ENCODE assay signal across 18 cellular contexts in genomic region chr6:105112577-105112976, GRCh38.
DNase-seq lines count a peak whose midpoint lies in the region; ATAC-seq and TF ChIP-seq lines count a peak whose summit lies in the region.
"Had no signal": no experiment of that assay in that cellular context is flagged by ENCODE, and none has a peak within 500 bp of the region (broad histone marks: within the 10 kb centered on the region; RNA-seq: fewer than 3 reads in every experiment).

No MANE protein-coding gene starts in this region.

- H3K36me3 ChIP-seq in left ventricle myocardium inferior = peaks cover 73% of the 10 kb centered on the region
- H3K36me3 ChIP-seq: left lung had no signal

- H3K27me3 ChIP-seq in left ventricle myocardium inferior (ENCODE audit: low read depth) = no peaks in the 10 kb centered on the region
- H3K27me3 ChIP-seq: left lung had no signal

- intact Hi-C loops in left ventricle myocardium inferior (cut with micrococcal nuclease) (no loop called here), cardiac septum (cut with DNase I) (no loop called here)

- DNase-seq in left ventricle myocardium inferior = no peak
- DNase-seq in cardiac septum (ENCODE audit: low spot score) = no peak
- DNase-seq in NAMALWA (ENCODE audit: low spot score) = peak; percentile 10
- DNase-seq in choroid plexus epithelial cell (ENCODE audit: low read depth) = peak; percentile 17
- DNase-seq in GM10266 (ENCODE audit: extremely low spot score) = no peak
- no peak for DNase-seq in Kasumi-1 (lab: John Stamatoyannopoulos, UW)
- no peak for DNase-seq in GOT3 (lab: John Stamatoyannopoulos, UW)
- DNase-seq: activated CD4-positive, alpha-beta T cell treated with anti-CD3 and anti-CD28 coated beads for 1 hour; effector memory CD8-positive, alpha-beta T cell; foreskin melanocyte; left lung; NCI-H1436; NCI-H345; SIG-M5; stimulated activated CD4-positive, alpha-beta T cell treated with anti-CD3 and anti-CD28 coated beads, Interleukin-4, amount 100 ng/mL, for 1 hour had no signal

- peaks cover 18% of the 10 kb centered on the region for H3K4me1 ChIP-seq in left ventricle myocardium inferior
- H3K4me1 ChIP-seq: left lung had no signal

- no peak overlapping the region for H3K4me3 ChIP-seq in left ventricle myocardium inferior
- no peak overlapping the region for H3K4me3 ChIP-seq in choroid plexus epithelial cell (ENCODE audit: low read depth, low read length)
- H3K4me3 ChIP-seq: left lung had no signal

- peak overlapping the region; percentile 39 for H3K27ac ChIP-seq in left ventricle myocardium inferior (replicated peaks)
- H3K27ac ChIP-seq: KMS-11, left lung had no signal

- ATAC-seq in GM19023 (IDR thresholded peaks at IDR 0.05; ENCODE audit: unreplicated experiment) = no peak
- ATAC-seq: activated T-helper 17 cell treated with anti-CD3 and anti-CD28 coated beads, Interleukin-2, amount 50 U/mL, for 72 hours; effector memory CD8-positive, alpha-beta T cell; left lung had no signal

- no peaks in the 10 kb centered on the region for H3K9me3 ChIP-seq in left ventricle myocardium inferior (replicated peaks)
- H3K9me3 ChIP-seq: left lung had no signal

- TF ChIP-seq CTCF in left ventricle myocardium inferior (IDR thresholded peaks at IDR 0.05; ENCODE audit: borderline replicate concordance) (no peak), choroid plexus epithelial cell (conservative IDR thresholded peaks at IDR 0.05; ENCODE audit: low read depth, low read length) (peak; percentile 19), GM10266 (IDR thresholded peaks at IDR 0.05; ENCODE audit: control insufficient read depth, insufficient read depth, low read depth, missing control alignments) (no peak)

Comparison
In these comparisons a context has a peak if more than half of its experiments do, and no peak if none do; other contexts are left out.
1. DNase-seq: peak in NAMALWA (single experiment) and choroid plexus epithelial cell (single experiment); none in left ventricle myocardium inferior (single experiment), cardiac septum (single experiment), GM10266 (single experiment), Kasumi-1 (0 of 2) and GOT3 (single experiment).